ENCODE assay signal across 26 cellular contexts in the genomic region with DNA sequence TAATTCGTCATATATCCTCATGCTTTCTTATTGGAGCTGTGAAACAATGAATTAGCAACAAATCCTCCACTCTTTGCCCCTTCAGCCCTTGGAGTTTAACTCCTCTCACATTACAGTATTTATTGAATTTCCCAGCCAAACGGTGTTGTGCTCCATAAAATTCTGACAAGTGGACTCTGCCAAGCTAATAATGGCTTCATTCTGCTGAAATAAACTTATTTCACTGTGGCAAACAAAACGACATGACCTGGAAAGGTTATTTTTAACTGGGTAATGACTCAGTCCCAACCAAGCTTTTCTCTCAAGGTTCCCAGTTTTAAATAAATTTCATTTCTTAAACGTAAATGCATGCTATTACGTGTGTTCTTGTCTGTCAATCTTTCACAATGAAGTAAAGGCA.
DNase-seq lines count a peak whose midpoint lies in the region; ATAC-seq and TF ChIP-seq lines count a peak whose summit lies in the region.
"Had no signal": no experiment of that assay in that cellular context is flagged by ENCODE, and none has a peak within 500 bp of the region (broad histone marks: within the 10 kb centered on the region; RNA-seq: fewer than 3 reads in every experiment).

No MANE protein-coding gene starts in this region.

- H3K27ac Mint-ChIP-seq in GM23338 (peak overlapping the region; percentile 42; the same call in 1 of the 2 replicates), immature natural killer cell (no peak overlapping the region)
- H3K27ac Mint-ChIP-seq: activated CD8-positive, alpha-beta memory T cell treated with anti-CD3 and anti-CD28 coated beads, Interleukin-2, amount 10 ng/mL, durations not matched to agents 7 days and 5 days; activated naive CD4-positive, alpha-beta T cell treated with anti-CD3 and anti-CD28 coated beads for 36 hours had no signal

- H3K36me3 Mint-ChIP-seq in GM23338 (ENCODE audit: low read depth) (no peaks in the 10 kb centered on the region), immature natural killer cell (no peaks in the 10 kb centered on the region)
- H3K36me3 Mint-ChIP-seq: activated CD8-positive, alpha-beta memory T cell treated with anti-CD3 and anti-CD28 coated beads, Interleukin-2, amount 10 ng/mL, durations not matched to agents 7 days and 5 days had no signal

- H3F3A ChIP-seq in GM23338 (replicated peaks; ENCODE audit: low read depth) = no peaks in the 10 kb centered on the region

- no peak for DNase-seq in GM23338 (ENCODE audit: low spot score)
- no peak for DNase-seq in ascending aorta (ENCODE audit: low spot score in 2 of 2)
- DNase-seq in lower lobe of right lung = no peak
- DNase-seq in tibial artery = no peak
- DNase-seq in NCI-H1436 treated with DMSO at 0.1 percent for 48 hours (lab: John Stamatoyannopoulos, UW) = no peak
- DNase-seq in immature natural killer cell = no peak
- DNase-seq: activated CD4-positive, CD25-positive, alpha-beta regulatory T cell; activated CD8-positive, alpha-beta memory T cell treated with anti-CD3 and anti-CD28 coated beads, Interleukin-2, amount 10 ng/mL, durations not matched to agents 7 days and 5 days; activated naive CD4-positive, alpha-beta T cell treated with anti-CD3 and anti-CD28 coated beads for 36 hours; amniotic stem cell; esophagus squamous epithelium; left cardiac atrium; mesendoderm; NCI-H1417; NCI-H526; Peyer's patch; SIG-M5; stimulated activated CD4-positive, alpha-beta T cell treated with anti-CD3 and anti-CD28 coated beads, Interleukin-2, amount 100 ng/mL, for 24 hours; stomach had no signal

- ATAC-seq in GM23338 (no peak), lower lobe of right lung (no peak), HG03095 (IDR thresholded peaks at IDR 0.05; ENCODE audit: unreplicated experiment) (no peak)
- ATAC-seq: activated CD8-positive, alpha-beta memory T cell treated with anti-CD3 and anti-CD28 coated beads, Interleukin-2, amount 10 ng/mL, durations not matched to agents 7 days and 5 days; GM12878; left cardiac atrium had no signal

- H3K27ac ChIP-seq in GM23338 (ENCODE audit: low read depth) = no peak overlapping the region
- peak overlapping the region; percentile 67 to 71 for H3K27ac ChIP-seq in ascending aorta
- peak overlapping the region; percentile 22 for H3K27ac ChIP-seq in lower lobe of right lung
- H3K27ac ChIP-seq in tibial artery = peak overlapping the region; percentile 25 to 29
- H3K27ac ChIP-seq: C4-2B, esophagus squamous epithelium, HL-60, neutrophil, Peyer's patch, prostate gland, stomach, tibial nerve had no signal

- no peak overlapping the region for H3K4me3 ChIP-seq in GM23338
- peak overlapping the region in 1 of 2 donors; percentile 43 for H3K4me3 ChIP-seq in ascending aorta
- H3K4me3 ChIP-seq in lower lobe of right lung = no peak overlapping the region
- H3K4me3 ChIP-seq in tibial artery = no peak overlapping the region
- H3K4me3 ChIP-seq: esophagus squamous epithelium, GM12878, Peyer's patch, prostate gland, stomach, tibial nerve had no signal

- TF ChIP-seq CTCF in GM23338 (conservative IDR thresholded peaks at IDR 0.05; ENCODE audit: low read depth in 2 of 2) (no peak), ascending aorta (IDR thresholded peaks at IDR 0.05) (no peak), lower lobe of right lung (IDR thresholded peaks at IDR 0.05) (no peak), tibial artery (IDR thresholded peaks at IDR 0.05) (no peak)

- H3K9me3 ChIP-seq in ascending aorta (no peaks in the 10 kb centered on the region), lower lobe of right lung (no peaks in the 10 kb centered on the region), tibial artery (no peaks in the 10 kb centered on the region)
- H3K9me3 ChIP-seq: esophagus squamous epithelium, neutrophil, Peyer's patch, prostate gland, stomach, tibial nerve had no signal

- H3K36me3 ChIP-seq in GM23338 (ENCODE audit: insufficient read depth) (no peaks in the 10 kb centered on the region), ascending aorta (no peaks in the 10 kb centered on the region), lower lobe of right lung (no peaks in the 10 kb centered on the region), tibial artery (no peaks in the 10 kb centered on the region)
- H3K36me3 ChIP-seq: esophagus squamous epithelium, neutrophil, Peyer's patch, prostate gland, stomach, tibial nerve had no signal

- H3K27me3 Mint-ChIP-seq in GM23338 (ENCODE audit: insufficient read depth, low read depth, poor library complexity) = no peaks in the 10 kb centered on the region
- peaks cover 0 to 3% (median 0%) of the 10 kb centered on the region in 3 donors for H3K27me3 Mint-ChIP-seq in immature natural killer cell (ENCODE audit: low read depth in 3 of 3)
- H3K27me3 Mint-ChIP-seq: activated CD8-positive, alpha-beta memory T cell treated with anti-CD3 and anti-CD28 coated beads, Interleukin-2, amount 10 ng/mL, durations not matched to agents 7 days and 5 days had no signal

- peaks cover 6% of the 10 kb centered on the region; the same call in 1 of the 2 replicates for H3K4me1 ChIP-seq in GM23338 (ENCODE audit: insufficient read depth)
- H3K4me1 ChIP-seq in ascending aorta = peaks cover 0 to 17% of the 10 kb centered on the region in 2 donors
- H3K4me1 ChIP-seq in lower lobe of right lung = no peaks in the 10 kb centered on the region
- peaks cover 0 to 21% (median 0%) of the 10 kb centered on the region in 4 donors for H3K4me1 ChIP-seq in tibial artery
- H3K4me1 ChIP-seq: Peyer's patch had no signal

- H2AFZ ChIP-seq in GM23338 = no peak overlapping the region

- H3K79me2 ChIP-seq in GM23338 (replicated peaks; ENCODE audit: insufficient read depth) = peaks cover 3% of the 10 kb centered on the region; the same call in 1 of the 2 replicates

- H3K9me3 Mint-ChIP-seq in GM23338 (no peaks in the 10 kb centered on the region), immature natural killer cell (peaks cover 0 to 6% (median 4%) of the 10 kb centered on the region in 6 donors)
- H3K9me3 Mint-ChIP-seq: activated naive CD4-positive, alpha-beta T cell treated with anti-CD3 and anti-CD28 coated beads for 36 hours had no signal

- H3K4me3 Mint-ChIP-seq in GM23338 (no peak overlapping the region), immature natural killer cell (no peak overlapping the region)
- H3K4me3 Mint-ChIP-seq: activated CD8-positive, alpha-beta memory T cell treated with anti-CD3 and anti-CD28 coated beads, Interleukin-2, amount 10 ng/mL, durations not matched to agents 7 days and 5 days; activated naive CD4-positive, alpha-beta T cell treated with anti-CD3 and anti-CD28 coated beads for 36 hours had no signal

- H4K20me1 ChIP-seq in GM23338 (replicated peaks; ENCODE audit: insufficient read depth) = no peaks in the 10 kb centered on the region

- H3K9me2 ChIP-seq in GM23338 (ENCODE audit: insufficient read depth) = no peaks in the 10 kb centered on the region

- peaks cover 26% of the 10 kb centered on the region for H3K4me1 Mint-ChIP-seq in GM23338
- no peaks in the 10 kb centered on the region for H3K4me1 Mint-ChIP-seq in immature natural killer cell
- H3K4me1 Mint-ChIP-seq: activated CD8-positive, alpha-beta memory T cell treated with anti-CD3 and anti-CD28 coated beads, Interleukin-2, amount 10 ng/mL, durations not matched to agents 7 days and 5 days had no signal

- H3K27me3 ChIP-seq in GM23338 (ENCODE audit: insufficient read depth) (no peaks in the 10 kb centered on the region), ascending aorta (no peaks in the 10 kb centered on the region), lower lobe of right lung (ENCODE audit: low read depth) (no peaks in the 10 kb centered on the region), tibial artery (no peaks in the 10 kb centered on the region)
- H3K27me3 ChIP-seq: esophagus squamous epithelium, neutrophil, Peyer's patch, stomach, tibial nerve had no signal

- H3K4me2 ChIP-seq in GM23338 = no peak overlapping the region

- intact Hi-C loops in ascending aorta (cut with DNase I) (loop anchor here (1.0 to 10.0 kb wide), 2 partner anchors 73 to 99 kb away; no protein-coding TSS in a partner anchor), lower lobe of right lung (cut with DNase I) (no loop called here), tibial artery (cut with DNase I; ENCODE audit: low total_unique reads) (no loop called here)

TF ChIP-seq in GM23338, 12 proteins besides CTCF, POLR2A, EP300 and RAD21:
- TF ChIP-seq EZH2phosphoT487 (IDR thresholded peaks at IDR 0.05; ENCODE audit: unreplicated experiment) = no peak
- TF ChIP-seq STAT1 (IDR thresholded peaks at IDR 0.05; ENCODE audit: unreplicated experiment) = no peak
